In genomic region chr20:21835042-21835441, GRCh38 we compare ENCODE assay signal across 8 cellular contexts.
"Had no signal": no experiment of that assay in that cellular context is flagged by ENCODE, and none has a peak within 500 bp of the region (broad histone marks: within the 10 kb centered on the region; RNA-seq: fewer than 3 reads in every experiment).

No MANE protein-coding gene starts in this region.

- DNase-seq: GM23248, GOT3, H7, H9, HCEC 1CT, HFFc6 had no signal

- H3K27ac Mint-ChIP-seq: GM23338, H9, HFFc6 had no signal

- ATAC-seq: GM23338, HCT116 had no signal

- H3K4me3 Mint-ChIP-seq: GM23338, H9, HFFc6 had no signal

- H3K4me1 Mint-ChIP-seq: GM23338, H9 had no signal

- H3K9me3 Mint-ChIP-seq: GM23338, H9 had no signal
